ENCODE assay signal across 32 cellular contexts in genomic region chr5:69000216-69000615, GRCh38.
DNase-seq lines count a peak whose midpoint lies in the region; ATAC-seq and TF ChIP-seq lines count a peak whose summit lies in the region.
"Had no signal": no experiment of that assay in that cellular context is flagged by ENCODE, and none has a peak within 500 bp of the region (broad histone marks: within the 10 kb centered on the region; RNA-seq: fewer than 3 reads in every experiment).

No MANE protein-coding gene starts in this region.

- intact Hi-C loops in PC-3 (cut with micrococcal nuclease) = no loop called here

- H3K27me3 Mint-ChIP-seq in neural progenitor cell (ENCODE audit: insufficient read depth, low read depth) = peaks cover 2% of the 10 kb centered on the region

- no peaks in the 10 kb centered on the region for H3K36me3 Mint-ChIP-seq in neural progenitor cell
- H3K36me3 Mint-ChIP-seq: CD14-positive monocyte; CD4-positive, alpha-beta memory T cell; CD4-positive, CD25-positive, alpha-beta regulatory T cell; CD8-positive, alpha-beta T cell had no signal

- no peak overlapping the region for H2AK5ac ChIP-seq in trophoblast cell (ENCODE audit: low read length)

- H4K8ac ChIP-seq in trophoblast cell (ENCODE audit: low read depth, low read length) = no peak overlapping the region

- no peak overlapping the region for H3K4me3 ChIP-seq in PC-3 (ENCODE audit: low read length)
- no peak overlapping the region for H3K4me3 ChIP-seq in neural progenitor cell
- no peak overlapping the region for H3K4me3 ChIP-seq in osteoblast (ENCODE audit: insufficient read depth, low read length)
- no peak overlapping the region for H3K4me3 ChIP-seq in trophoblast cell (ENCODE audit: low read depth, low read length)
- no peak overlapping the region for H3K4me3 ChIP-seq in coronary artery
- no peak overlapping the region for H3K4me3 ChIP-seq in effector memory CD4-positive, alpha-beta T cell (ENCODE audit: insufficient read depth, low read depth, low read length, poor library complexity, severe bottlenecking)
- H3K4me3 ChIP-seq: A549; BLaER1; BLaER1 treated with 17β-estradiol and CSF1 and Interleukin-3, amounts not matched to agents 10 nM and 100 nM had no signal

- H3K79me2 ChIP-seq in PC-3 (ENCODE audit: low read length) (no peaks in the 10 kb centered on the region), neural progenitor cell (ENCODE audit: low read depth) (no peaks in the 10 kb centered on the region), osteoblast (ENCODE audit: insufficient read depth, low read length) (no peaks in the 10 kb centered on the region), trophoblast cell (ENCODE audit: control insufficient read depth, insufficient read depth, low read length, poor library complexity) (no peaks in the 10 kb centered on the region)

- POLR2A ChIA-PET in PC-3 (lab: Charles Lee; ENCODE audit: unreplicated experiment) = no interaction called here

- H3K79me1 ChIP-seq in trophoblast cell (ENCODE audit: low read length) = no peaks in the 10 kb centered on the region

- H3K9me2 ChIP-seq in PC-3 (replicated peaks; ENCODE audit: low read length) = no peaks in the 10 kb centered on the region

- no peak overlapping the region for H3K4me3 Mint-ChIP-seq in neural progenitor cell
- H3K4me3 Mint-ChIP-seq: B cell; CD14-positive monocyte; CD4-positive, alpha-beta memory T cell; CD4-positive, alpha-beta T cell; CD4-positive, CD25-positive, alpha-beta regulatory T cell; CD8-positive, alpha-beta memory T cell; CD8-positive, alpha-beta T cell had no signal

- H3K9ac ChIP-seq in PC-3 (ENCODE audit: low read length) = no peak overlapping the region
- H3K9ac ChIP-seq in neural progenitor cell = no peak overlapping the region
- no peak overlapping the region for H3K9ac ChIP-seq in trophoblast cell (ENCODE audit: low read length)
- H3K9ac ChIP-seq: BLaER1; BLaER1 treated with 17β-estradiol and CSF1 and Interleukin-3, amounts not matched to agents 10 nM and 100 nM had no signal

- H3K4me2 ChIP-seq in PC-3 (ENCODE audit: low read length) = no peak overlapping the region
- H3K4me2 ChIP-seq in neural progenitor cell = no peak overlapping the region
- no peak overlapping the region for H3K4me2 ChIP-seq in osteoblast (ENCODE audit: insufficient read depth, low read length)
- H3K4me2 ChIP-seq in trophoblast cell (ENCODE audit: low read length) = no peak overlapping the region
- H3K4me2 ChIP-seq: A549; BLaER1; BLaER1 treated with 17β-estradiol and CSF1 and Interleukin-3, amounts not matched to agents 10 nM and 100 nM had no signal

- no peak for TF ChIP-seq CTCF in PC-3 (conservative IDR thresholded peaks at IDR 0.05; ENCODE audit: low read depth, low read length)
- no peak for TF ChIP-seq CTCF in neural progenitor cell (IDR thresholded peaks at IDR 0.05)
- no peak for TF ChIP-seq CTCF in osteoblast (IDR thresholded peaks at IDR 0.05; ENCODE audit: extremely low read depth, low read depth, low read length)
- TF ChIP-seq CTCF in coronary artery (IDR thresholded peaks at IDR 0.05) = no peak

- H3F3A ChIP-seq in PC-3 (ENCODE audit: low read length, unreplicated experiment) (no peaks in the 10 kb centered on the region), neural progenitor cell (ENCODE audit: low read depth) (no peaks in the 10 kb centered on the region)

- peaks cover 13% of the 10 kb centered on the region; the same call in 1 of the 2 replicates for H3K27me3 ChIP-seq in PC-3 (ENCODE audit: low read length)
- no peaks in the 10 kb centered on the region for H3K27me3 ChIP-seq in neural progenitor cell
- H3K27me3 ChIP-seq in osteoblast (ENCODE audit: insufficient read depth, low read length) = no peaks in the 10 kb centered on the region
- no peaks in the 10 kb centered on the region for H3K27me3 ChIP-seq in trophoblast cell (ENCODE audit: insufficient read depth, low read length)
- H3K27me3 ChIP-seq in effector memory CD4-positive, alpha-beta T cell (replicated peaks; ENCODE audit: control insufficient read depth, insufficient read depth, low read length, poor library complexity, severe bottlenecking) = no peaks in the 10 kb centered on the region
- H3K27me3 ChIP-seq: BE2C; BLaER1; BLaER1 treated with 17β-estradiol and CSF1 and Interleukin-3, amounts not matched to agents 10 nM and 100 nM had no signal

- no peak overlapping the region for H3K23ac ChIP-seq in trophoblast cell (ENCODE audit: low read length)

- H3K18ac ChIP-seq in trophoblast cell (ENCODE audit: low read length) = no peak overlapping the region

- H2BK120ac ChIP-seq in trophoblast cell (ENCODE audit: insufficient read depth, low read length, poor library complexity) = no peak overlapping the region

- CTCF ChIA-PET in PC-3 (lab: Charles Lee) = no interaction called here

- no peak overlapping the region for H3K14ac ChIP-seq in trophoblast cell (ENCODE audit: low read length)

- H4K20me1 ChIP-seq in PC-3 (ENCODE audit: low read length) (no peaks in the 10 kb centered on the region), neural progenitor cell (ENCODE audit: low read depth) (no peaks in the 10 kb centered on the region), osteoblast (ENCODE audit: insufficient read depth, low read length) (no peaks in the 10 kb centered on the region)
- H4K20me1 ChIP-seq: BLaER1; BLaER1 treated with 17β-estradiol and CSF1 and Interleukin-3, amounts not matched to agents 10 nM and 100 nM had no signal

- H3K27ac ChIP-seq in PC-3 (ENCODE audit: low read length) = no peak overlapping the region
- H3K27ac ChIP-seq in neural progenitor cell = no peak overlapping the region
- no peak overlapping the region for H3K27ac ChIP-seq in osteoblast (ENCODE audit: low read depth, low read length)
- no peak overlapping the region for H3K27ac ChIP-seq in trophoblast cell (ENCODE audit: low read depth, low read length)
- H3K27ac ChIP-seq in coronary artery = no peak overlapping the region
- no peak overlapping the region for H3K27ac ChIP-seq in effector memory CD4-positive, alpha-beta T cell (ENCODE audit: insufficient read depth, low read length, poor library complexity, severe bottlenecking)
- H3K27ac ChIP-seq: 22Rv1; A549; BLaER1; BLaER1 treated with 17β-estradiol and CSF1 and Interleukin-3, amounts not matched to agents 10 nM and 100 nM; C4-2B had no signal

- no peak overlapping the region for H3K4ac ChIP-seq in trophoblast cell (ENCODE audit: low read depth, low read length)

- no peak overlapping the region for H4K12ac ChIP-seq in trophoblast cell (ENCODE audit: low read depth, low read length)

- DNase-seq in PC-3 (no peak), neural progenitor cell (ENCODE audit: low spot score) (no peak), osteoblast (ENCODE audit: insufficient read length, low spot score, missing footprints) (no peak), trophoblast cell (peak; percentile 80 to 81), coronary artery (ENCODE audit: low spot score) (no peak)
- no peak for DNase-seq in stimulated activated CD4-positive, alpha-beta T cell treated with anti-CD3 and anti-CD28 coated beads, Interleukin-4, amount 100 ng/mL, for 24 hours
- no peak for DNase-seq in effector memory CD4-positive, alpha-beta T cell
- DNase-seq: 8988T; ACHN; AML-193; BE2C; C1 segment of cervical spinal cord; Caco-2; Calu3; CD4-positive, alpha-beta memory T cell; CD4-positive, alpha-beta T cell; CD4-positive, CD25-positive, alpha-beta regulatory T cell; CD8-positive, alpha-beta memory T cell; CD8-positive, alpha-beta T cell; COR-L47; DMS 273 treated with DMSO at 0.1 percent for 48 hours; DMS153; DND-41; EL had no signal

- H3K9me3 ChIP-seq in PC-3 (ENCODE audit: low read length) (no peaks in the 10 kb centered on the region), neural progenitor cell (ENCODE audit: low read depth) (no peaks in the 10 kb centered on the region), osteoblast (ENCODE audit: low read depth, low read length) (no peaks in the 10 kb centered on the region), trophoblast cell (ENCODE audit: insufficient read depth, low read depth, low read length) (no peaks in the 10 kb centered on the region)
- no peaks in the 10 kb centered on the region for H3K9me3 ChIP-seq in effector memory CD4-positive, alpha-beta T cell (ENCODE audit: control insufficient read depth, low read length)
- H3K9me3 ChIP-seq: A549; BE2C; BLaER1; BLaER1 treated with 17β-estradiol and CSF1 and Interleukin-3, amounts not matched to agents 10 nM and 100 nM; Caco-2 had no signal

- H2BK5ac ChIP-seq in trophoblast cell (ENCODE audit: low read depth, low read length, poor library complexity) = no peak overlapping the region

- no CpG with 5 or more reads among the region's 1 CpG for WGBS in trophoblast cell (ENCODE audit: extremely low coverage, insufficient coverage, insufficient read length)

- no peak overlapping the region for H3K27ac Mint-ChIP-seq in neural progenitor cell
- H3K27ac Mint-ChIP-seq: B cell; CD14-positive monocyte; CD4-positive, alpha-beta memory T cell; CD4-positive, alpha-beta T cell; CD4-positive, CD25-positive, alpha-beta regulatory T cell; CD8-positive, alpha-beta memory T cell; CD8-positive, alpha-beta T cell had no signal

- H3K4me1 ChIP-seq in PC-3 (ENCODE audit: insufficient read depth, low read length) (no peaks in the 10 kb centered on the region), neural progenitor cell (no peaks in the 10 kb centered on the region), osteoblast (ENCODE audit: insufficient read depth, low read length) (no peaks in the 10 kb centered on the region), trophoblast cell (ENCODE audit: control insufficient read depth in 1 of 2, insufficient read depth in 2 of 2, low read length in 2 of 2) (no peaks in the 10 kb centered on the region)
- no peaks in the 10 kb centered on the region for H3K4me1 ChIP-seq in effector memory CD4-positive, alpha-beta T cell (ENCODE audit: control insufficient read depth, insufficient read depth, low read length, poor library complexity, severe bottlenecking)
- H3K4me1 ChIP-seq: A549, BE2C, BLaER1, Caco-2 had no signal

- ATAC-seq in PC-3 (no peak), GM21367 (IDR thresholded peaks at IDR 0.05; ENCODE audit: unreplicated experiment) (no peak)
- ATAC-seq: A549; CD8-positive, alpha-beta T cell had no signal

- no peak overlapping the region for H2BK12ac ChIP-seq in trophoblast cell (ENCODE audit: low read length)

- H2AFZ ChIP-seq in PC-3 (ENCODE audit: low read length) = 0 out of 2 replicates have a peak overlapping the region, but pooled peaks have one; percentile 34
- peak overlapping the region; percentile 17 for H2AFZ ChIP-seq in neural progenitor cell (replicated peaks)
- H2AFZ ChIP-seq in osteoblast (ENCODE audit: low read length) = peak overlapping the region; percentile 22
- no peak overlapping the region for H2AFZ ChIP-seq in trophoblast cell (ENCODE audit: insufficient read depth, low read length, poor library complexity)

- H3K4me1 Mint-ChIP-seq in neural progenitor cell = peaks cover 10% of the 10 kb centered on the region
- H3K4me1 Mint-ChIP-seq: B cell had no signal

- BruUV-seq in PC-3 (replicated peaks; lab: Mats Ljungman, UMichigan) = no TSS peak

- H3K9me3 Mint-ChIP-seq in neural progenitor cell = no peaks in the 10 kb centered on the region
- H3K9me3 Mint-ChIP-seq: CD4-positive, alpha-beta T cell; CD4-positive, CD25-positive, alpha-beta regulatory T cell; CD8-positive, alpha-beta memory T cell; CD8-positive, alpha-beta T cell had no signal

- H3K36me3 ChIP-seq in PC-3 (ENCODE audit: low read depth, low read length) = no peaks in the 10 kb centered on the region
- no peaks in the 10 kb centered on the region for H3K36me3 ChIP-seq in neural progenitor cell
- no peaks in the 10 kb centered on the region for H3K36me3 ChIP-seq in osteoblast (ENCODE audit: insufficient read depth, low read length)
- H3K36me3 ChIP-seq in trophoblast cell (ENCODE audit: control insufficient read depth in 1 of 2, insufficient read depth in 2 of 2, low read length in 2 of 2) = no peaks in the 10 kb centered on the region
- H3K36me3 ChIP-seq in effector memory CD4-positive, alpha-beta T cell (ENCODE audit: control insufficient read depth, insufficient read depth, low read length) = no peaks in the 10 kb centered on the region
- H3K36me3 ChIP-seq: BE2C; BLaER1; BLaER1 treated with 17β-estradiol and CSF1 and Interleukin-3, amounts not matched to agents 10 nM and 100 nM had no signal

- H4K91ac ChIP-seq in trophoblast cell (ENCODE audit: low read depth, low read length) = no peak overlapping the region

Comparison
In these comparisons a context has a peak if more than half of its experiments do, and no peak if none do; other contexts are left out.
1. DNase-seq: peak in trophoblast cell (2 of 2); none in PC-3 (single experiment), neural progenitor cell (single experiment), osteoblast (single experiment), coronary artery (single experiment), stimulated activated CD4-positive, alpha-beta T cell treated with anti-CD3 and anti-CD28 coated beads, Interleukin-4, amount 100 ng/mL, for 24 hours (single experiment) and effector memory CD4-positive, alpha-beta T cell (0 of 3).